Comparison of ENCODE assay signal across 2 cellular contexts in genomic region chr11:2138436-2139117, GRCh38.
TF ChIP-seq lines count a peak whose summit lies in the region.

No MANE protein-coding gene starts in this region.

TF ChIP-seq in H1, 55 proteins besides CTCF, POLR2A, EP300 and RAD21:
- TF ChIP-seq POU5F1 (IDR thresholded peaks at IDR 0.05; ENCODE audit: low read depth, low read length) (no peak), RNF2 (IDR thresholded peaks at IDR 0.05; ENCODE audit: borderline replicate concordance, low read depth, low read length, missing control alignments, poor library complexity, severe bottlenecking) (peak; percentile 65), CBX5 (IDR thresholded peaks at IDR 0.05; ENCODE audit: low read depth, low read length) (no peak), BACH1 (IDR thresholded peaks at IDR 0.05; ENCODE audit: low read length) (no peak), SAP30 (IDR thresholded peaks at IDR 0.05; ENCODE audit: insufficient read depth, insufficient replicate concordance, low read length) (no peak), EZH2 (IDR thresholded peaks at IDR 0.05; ENCODE audit: low read depth, low read length, severe bottlenecking) (peak; percentile 65), KDM4A (IDR thresholded peaks at IDR 0.05; ENCODE audit: low read depth, low read length, severe bottlenecking) (no peak), E2F6 (IDR thresholded peaks at IDR 0.05) (peak; percentile 16; the same call in 1 of the 2 replicates), SUZ12 (IDR thresholded peaks at IDR 0.05; ENCODE audit: low read length) (peak; percentile 72), TAF1 (IDR thresholded peaks at IDR 0.05; ENCODE audit: low read depth, low read length) (no peak), ZNF274 (IDR thresholded peaks at IDR 0.05; ENCODE audit: borderline replicate concordance, extremely low read depth, low read length) (no peak)

TF ChIP-seq in SK-N-SH, 30 proteins besides CTCF, POLR2A, EP300 and RAD21:
- no peak for TF ChIP-seq USF1 (IDR thresholded peaks at IDR 0.05; ENCODE audit: borderline replicate concordance, low read depth)
- TF ChIP-seq FOXM1 (IDR thresholded peaks at IDR 0.05; ENCODE audit: low read depth): no peak
- TF ChIP-seq, protein P1, sequence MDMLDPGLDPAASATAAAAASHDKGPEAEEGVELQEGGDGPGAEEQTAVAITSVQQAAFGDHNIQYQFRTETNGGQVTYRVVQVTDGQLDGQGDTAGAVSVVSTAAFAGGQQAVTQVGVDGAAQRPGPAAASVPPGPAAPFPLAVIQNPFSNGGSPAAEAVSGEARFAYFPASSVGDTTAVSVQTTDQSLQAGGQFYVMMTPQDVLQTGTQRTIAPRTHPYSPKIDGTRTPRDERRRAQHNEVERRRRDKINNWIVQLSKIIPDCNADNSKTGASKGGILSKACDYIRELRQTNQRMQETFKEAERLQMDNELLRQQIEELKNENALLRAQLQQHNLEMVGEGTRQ (IDR thresholded peaks at IDR 0.05; ENCODE audit: borderline replicate concordance, low read depth, low read length): no peak
- TF ChIP-seq NRF1 (IDR thresholded peaks at IDR 0.05; ENCODE audit: low read depth, low read length): no peak
- no peak for TF ChIP-seq TCF12 (IDR thresholded peaks at IDR 0.05)
- no peak for TF ChIP-seq TAF1 (IDR thresholded peaks at IDR 0.05; ENCODE audit: borderline replicate concordance, low read depth, low read length)
